In the genomic region with DNA sequence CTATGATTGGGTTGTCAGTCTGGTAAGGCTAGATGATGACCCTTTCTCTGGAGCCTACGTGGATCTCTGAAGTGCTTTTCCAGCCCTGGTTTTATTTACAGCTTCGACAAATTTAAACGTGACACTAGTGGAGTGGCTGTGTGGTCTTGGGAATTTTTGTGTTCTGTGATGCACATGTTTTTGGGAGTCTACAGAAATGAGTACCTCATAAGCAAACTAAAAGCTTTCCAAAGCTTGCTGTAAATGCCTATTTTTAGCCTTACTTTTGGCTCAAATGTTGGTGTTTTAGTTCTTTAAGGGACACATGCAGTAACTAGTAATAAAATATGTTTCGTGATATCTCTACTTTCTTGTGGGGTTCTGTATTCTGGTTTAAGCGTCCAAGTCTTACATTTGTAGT, we compare ENCODE assay signal across 8 cellular contexts. TPM values are rescaled to one million over a fixed set of nuclear protein-coding genes. Genes with fewer than 3 reads are reported as not detected.
DNase-seq lines count a peak whose midpoint lies in the region; ATAC-seq and TF ChIP-seq lines count a peak whose summit lies in the region.

No MANE protein-coding gene starts in this region.

- DNase-seq in activated T-cell treated with anti-CD3 and anti-CD28 coated beads, Interleukin-2, amount 50 U/mL, for 24 hours, result no peak
- DNase-seq in activated T-cell treated with anti-CD3 and anti-CD28 coated beads, Interleukin-2, amount 50 U/mL, for 48 hours, result no peak
- DNase-seq in activated naive CD8-positive, alpha-beta T cell treated with anti-CD3 and anti-CD28 coated beads, Interleukin-2, amount 10 ng/mL, durations not matched to agents 7 days and 5 days, result no peak
- no peak for DNase-seq in immature natural killer cell
- no peak for DNase-seq in thyroid gland
- DNase-seq in NCI-H187 treated with DMSO at 0.1 percent for 48 hours (lab: John Stamatoyannopoulos, UW), result no peak
- DNase-seq in NCI-H1436 treated with DMSO at 0.1 percent for 48 hours (lab: John Stamatoyannopoulos, UW), result no peak
- DNase-seq in CD1c-positive myeloid dendritic cell (ENCODE audit: extremely low spot score), result no peak

- peaks cover 57 to 59% of the 10 kb centered on the region in 2 donors for H3K4me1 ChIP-seq in thyroid gland

- peak overlapping the region in 1 of 3 donors; percentile 93 for H3K4me3 ChIP-seq in thyroid gland (replicated peaks in 1 of 3)

- H3K4me1 Mint-ChIP-seq in activated T-cell treated with anti-CD3 and anti-CD28 coated beads, Interleukin-2, amount 50 U/mL, for 24 hours (ENCODE audit: low read depth), result peaks cover 64% of the 10 kb centered on the region
- H3K4me1 Mint-ChIP-seq in activated naive CD8-positive, alpha-beta T cell treated with anti-CD3 and anti-CD28 coated beads, Interleukin-2, amount 10 ng/mL, durations not matched to agents 7 days and 5 days, result peaks cover 58% of the 10 kb centered on the region
- H3K4me1 Mint-ChIP-seq in immature natural killer cell, result peaks cover 66 to 77% of the 10 kb centered on the region in 2 donors

- H3K27ac Mint-ChIP-seq in activated T-cell treated with anti-CD3 and anti-CD28 coated beads, Interleukin-2, amount 50 U/mL, for 24 hours, result peak overlapping the region; percentile 93
- peak overlapping the region; percentile 69 for H3K27ac Mint-ChIP-seq in activated naive CD8-positive, alpha-beta T cell treated with anti-CD3 and anti-CD28 coated beads, Interleukin-2, amount 10 ng/mL, durations not matched to agents 7 days and 5 days
- peak overlapping the region in 2 of 6 donors; percentile 24 to 89 for H3K27ac Mint-ChIP-seq in immature natural killer cell

- peaks cover 67% of the 10 kb centered on the region for H3K36me3 Mint-ChIP-seq in activated T-cell treated with anti-CD3 and anti-CD28 coated beads, Interleukin-2, amount 50 U/mL, for 24 hours (ENCODE audit: low read depth)
- H3K36me3 Mint-ChIP-seq in activated naive CD8-positive, alpha-beta T cell treated with anti-CD3 and anti-CD28 coated beads, Interleukin-2, amount 10 ng/mL, durations not matched to agents 7 days and 5 days, result peaks cover 7% of the 10 kb centered on the region
- H3K36me3 Mint-ChIP-seq in immature natural killer cell, result no peaks in the 10 kb centered on the region

- H3K4me3 Mint-ChIP-seq in activated T-cell treated with anti-CD3 and anti-CD28 coated beads, Interleukin-2, amount 50 U/mL, for 24 hours, result peak overlapping the region; percentile 84
- peak overlapping the region; percentile 78 for H3K4me3 Mint-ChIP-seq in activated naive CD8-positive, alpha-beta T cell treated with anti-CD3 and anti-CD28 coated beads, Interleukin-2, amount 10 ng/mL, durations not matched to agents 7 days and 5 days
- H3K4me3 Mint-ChIP-seq in immature natural killer cell, result peak overlapping the region; percentile 31 to 81 (median 75)

- intact Hi-C loops in thyroid gland (cut with DNase I), result loop anchor here (10.0 kb wide), 1 partner anchor 96 kb away; the partner anchor contains the start of genes CNOT8 and FAXDC2

- no peak for ATAC-seq in activated naive CD8-positive, alpha-beta T cell treated with anti-CD3 and anti-CD28 coated beads, Interleukin-2, amount 10 ng/mL, durations not matched to agents 7 days and 5 days (ENCODE audit: low read depth)

- H3K27me3 ChIP-seq in thyroid gland, result no peaks in the 10 kb centered on the region

- H3K36me3 ChIP-seq in thyroid gland, result no peaks in the 10 kb centered on the region

- POLR2A ChIA-PET in activated naive CD8-positive, alpha-beta T cell treated with anti-CD3 and anti-CD28 coated beads, Interleukin-2, amount 10 ng/mL, durations not matched to agents 7 days and 5 days (lab: Charles Lee), result interaction anchor here (1.3 to 1.6 kb wide), 2 partner anchors 99 to 100 kb away, joined by 4 to 6 read pairs; partner anchors contain the start of gene CNOT8

- H3K27ac ChIP-seq in thyroid gland, result peak overlapping the region; percentile 69 to 100 (median 99)

- TF ChIP-seq POLR2A in thyroid gland (IDR thresholded peaks at IDR 0.05), result no peak

- no peaks in the 10 kb centered on the region for H3K27me3 Mint-ChIP-seq in activated T-cell treated with anti-CD3 and anti-CD28 coated beads, Interleukin-2, amount 50 U/mL, for 24 hours
- H3K27me3 Mint-ChIP-seq in activated naive CD8-positive, alpha-beta T cell treated with anti-CD3 and anti-CD28 coated beads, Interleukin-2, amount 10 ng/mL, durations not matched to agents 7 days and 5 days, result no peaks in the 10 kb centered on the region
- peaks cover 5 to 9% (median 6%) of the 10 kb centered on the region in 3 donors for H3K27me3 Mint-ChIP-seq in immature natural killer cell (ENCODE audit: low read depth in 3 of 3)

- no peak for TF ChIP-seq CTCF in thyroid gland (IDR thresholded peaks at IDR 0.05)

- 30 to 33% methylated on average over 5 of the region's 5 CpGs for WGBS in thyroid gland, 2 donors

- no peaks in the 10 kb centered on the region for H3K9me3 Mint-ChIP-seq in activated T-cell treated with anti-CD3 and anti-CD28 coated beads, Interleukin-2, amount 50 U/mL, for 24 hours
- H3K9me3 Mint-ChIP-seq in activated naive CD8-positive, alpha-beta T cell treated with anti-CD3 and anti-CD28 coated beads, Interleukin-2, amount 10 ng/mL, durations not matched to agents 7 days and 5 days, result no peaks in the 10 kb centered on the region
- no peaks in the 10 kb centered on the region for H3K9me3 Mint-ChIP-seq in immature natural killer cell

- no peaks in the 10 kb centered on the region for H3K9me3 ChIP-seq in thyroid gland

RNA-seq across cellular contexts. Expression of gene LARP1, which starts 3.3 kb away (rescaled TPM):
- 100 to 1,000 TPM; 165 to 175 TPM for total RNA-seq in activated naive CD8-positive, alpha-beta T cell treated with anti-CD3 and anti-CD28 coated beads, Interleukin-2, amount 10 ng/mL, durations not matched to agents 7 days and 5 days
- 10 to 100 TPM in 1 of 3 donors, 1 to 10 TPM in 2; 3.9 to 18.2 (median 5.0) TPM for polyA plus RNA-seq in immature natural killer cell
- total RNA-seq in thyroid gland, result 100 to 1,000 TPM; 109 to 192 (median 133) TPM
